11 cellular contexts compared by ENCODE assay signal in the genomic region with DNA sequence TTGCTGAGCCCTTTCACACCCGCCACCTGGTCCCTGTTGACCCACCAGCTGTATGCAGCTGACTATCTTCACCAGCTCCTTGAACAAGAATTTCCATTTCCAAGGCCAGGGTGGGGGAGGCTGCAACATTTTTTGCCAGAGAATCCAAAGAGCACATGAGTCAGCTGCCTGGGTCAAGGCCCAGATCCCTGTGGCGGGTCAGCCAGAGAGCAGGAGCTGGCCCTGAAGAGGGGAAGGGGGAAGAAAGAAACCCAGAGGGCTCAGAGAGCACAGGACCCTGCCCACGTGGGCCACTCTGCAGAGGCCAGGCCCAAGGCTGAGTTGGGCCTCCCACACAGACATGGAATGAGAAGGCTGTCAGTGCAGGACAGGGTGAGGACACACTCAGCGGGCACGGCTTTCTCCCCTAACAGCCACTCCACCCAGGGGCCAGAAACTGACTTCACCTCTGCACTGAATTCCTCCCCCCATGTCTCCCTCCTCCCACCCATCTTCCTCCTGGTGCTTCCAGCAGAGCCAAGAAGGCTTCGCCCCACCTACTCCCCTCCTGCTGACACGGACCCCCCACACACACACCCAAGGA. TPM values are rescaled to one million over a fixed set of nuclear protein-coding genes. Genes with fewer than 3 reads are reported as not detected.
DNase-seq lines count a peak whose midpoint lies in the region; ATAC-seq and TF ChIP-seq lines count a peak whose summit lies in the region.
"Had no signal": no experiment of that assay in that cellular context is flagged by ENCODE, and none has a peak within 500 bp of the region (broad histone marks: within the 10 kb centered on the region; RNA-seq: fewer than 3 reads in every experiment).

No MANE protein-coding gene starts in this region.

- no peak for TF ChIP-seq CTCF in chondrocyte (IDR thresholded peaks at IDR 0.05)
- no peak for TF ChIP-seq CTCF in liver (IDR thresholded peaks at IDR 0.05; ENCODE audit: low read depth, low read length, missing input control)
- TF ChIP-seq CTCF in suprapubic skin (IDR thresholded peaks at IDR 0.05) = no peak

- DNase-seq in HK-2 (ENCODE audit: unreplicated experiment) (peak; percentile 57), chondrocyte (ENCODE audit: low spot score) (no peak), suprapubic skin (ENCODE audit: low spot score in 2 of 2) (peak; percentile 84 to 88), CD1c-positive myeloid dendritic cell (ENCODE audit: extremely low spot score) (no peak)
- no peak for DNase-seq in activated T-cell treated with anti-CD3 and anti-CD28 coated beads, Interleukin-2, amount 50 U/mL, for 24 hours
- DNase-seq in activated T-cell treated with anti-CD3 and anti-CD28 coated beads, Interleukin-2, amount 50 U/mL, for 1 hour = no peak
- DNase-seq: erythroblast; NCI-H524 treated with DMSO at 0.1 percent for 48 hours; stimulated activated CD4-positive, alpha-beta T cell treated with anti-CD3 and anti-CD28 coated beads, Interleukin-2, amount 100 ng/mL, for 48 hours had no signal

- H3K27me3 ChIP-seq in liver (ENCODE audit: control insufficient read depth in 4 of 4, insufficient read depth in 4 of 4, low read length in 3 of 4) = no peaks in the 10 kb centered on the region
- H3K27me3 ChIP-seq in suprapubic skin = no peaks in the 10 kb centered on the region

- H3K9me3 ChIP-seq in liver (ENCODE audit: control insufficient read depth in 4 of 4, low read length in 3 of 4) (no peaks in the 10 kb centered on the region), suprapubic skin (no peaks in the 10 kb centered on the region)

- H3K36me3 Mint-ChIP-seq in chondrocyte (ENCODE audit: low read depth) = no peaks in the 10 kb centered on the region
- H3K36me3 Mint-ChIP-seq in activated T-cell treated with anti-CD3 and anti-CD28 coated beads, Interleukin-2, amount 50 U/mL, for 24 hours (ENCODE audit: low read depth) = no peaks in the 10 kb centered on the region

- 77% methylated on average over 7 of the region's 7 CpGs for WGBS in liver
- WGBS in suprapubic skin = 29% methylated on average over 6 of the region's 7 CpGs

- H3K27ac ChIP-seq in liver (ENCODE audit: low read depth in 1 of 2, low read length in 2 of 2) (no peak overlapping the region), suprapubic skin (peak overlapping the region; percentile 71)

- peak in 1 of 2 donors; percentile 10 for TF ChIP-seq RAD21 in liver (IDR thresholded peaks at IDR 0.05)

- H3K4me3 Mint-ChIP-seq in chondrocyte (ENCODE audit: unreplicated experiment) = no peak overlapping the region
- no peak overlapping the region for H3K4me3 Mint-ChIP-seq in activated T-cell treated with anti-CD3 and anti-CD28 coated beads, Interleukin-2, amount 50 U/mL, for 24 hours

- no peaks in the 10 kb centered on the region for H3K9me3 Mint-ChIP-seq in chondrocyte (ENCODE audit: low read depth)
- H3K9me3 Mint-ChIP-seq in activated T-cell treated with anti-CD3 and anti-CD28 coated beads, Interleukin-2, amount 50 U/mL, for 24 hours = no peaks in the 10 kb centered on the region

- peaks cover 0 to 4% (median 2%) of the 10 kb centered on the region in 4 donors for H3K4me1 ChIP-seq in liver (ENCODE audit: control insufficient read depth in 4 of 4, insufficient read depth in 4 of 4, low read length in 3 of 4)
- H3K4me1 ChIP-seq in suprapubic skin = peaks cover 28% of the 10 kb centered on the region

- H3K27ac Mint-ChIP-seq in chondrocyte (ENCODE audit: unreplicated experiment) = peak overlapping the region; percentile 84
- H3K27ac Mint-ChIP-seq in activated T-cell treated with anti-CD3 and anti-CD28 coated beads, Interleukin-2, amount 50 U/mL, for 24 hours = no peak overlapping the region

- peaks cover 43% of the 10 kb centered on the region for H3K4me1 Mint-ChIP-seq in chondrocyte (ENCODE audit: low read depth)
- H3K4me1 Mint-ChIP-seq in activated T-cell treated with anti-CD3 and anti-CD28 coated beads, Interleukin-2, amount 50 U/mL, for 24 hours (ENCODE audit: low read depth) = peaks cover 12% of the 10 kb centered on the region

- H3K4me3 ChIP-seq in liver (ENCODE audit: low read depth in 1 of 3, low read length in 3 of 3) = no peak overlapping the region
- no peak overlapping the region for H3K4me3 ChIP-seq in suprapubic skin

- H3K27me3 Mint-ChIP-seq in chondrocyte (ENCODE audit: low read depth) = no peaks in the 10 kb centered on the region
- no peaks in the 10 kb centered on the region for H3K27me3 Mint-ChIP-seq in activated T-cell treated with anti-CD3 and anti-CD28 coated beads, Interleukin-2, amount 50 U/mL, for 24 hours

- no peak for TF ChIP-seq EP300 in suprapubic skin (IDR thresholded peaks at IDR 0.05)

- H3K9ac ChIP-seq in liver (ENCODE audit: low read depth in 1 of 2, low read length in 2 of 2) = no peak overlapping the region

- H3K36me3 ChIP-seq in liver (ENCODE audit: control insufficient read depth in 4 of 4, insufficient read depth in 3 of 4, low read depth in 1 of 4, low read length in 3 of 4) = no peaks in the 10 kb centered on the region
- no peaks in the 10 kb centered on the region for H3K36me3 ChIP-seq in suprapubic skin

- TF ChIP-seq POLR2A in suprapubic skin (IDR thresholded peaks at IDR 0.05) = no peak

- no peak for ATAC-seq in HG03159 (IDR thresholded peaks at IDR 0.05; ENCODE audit: unreplicated experiment)

TF ChIP-seq in liver, 16 proteins besides CTCF, POLR2A, EP300 and RAD21 (continues in another document):
- TF ChIP-seq RXRA (IDR thresholded peaks at IDR 0.05) (peak; percentile 27 to 82), FOXA2 (IDR thresholded peaks at IDR 0.05) (no peak), SP1 (IDR thresholded peaks at IDR 0.05) (peak; percentile 9), HNF4G (IDR thresholded peaks at IDR 0.05) (no peak), EGR1 (IDR thresholded peaks at IDR 0.05; ENCODE audit: low read depth in 2 of 2) (peak in 1 of 2 donors; percentile 38), GABPA (IDR thresholded peaks at IDR 0.05 in 1 of 2, conservative IDR thresholded peaks at IDR 0.05 in 1 of 2) (no peak), FOXA1 (IDR thresholded peaks at IDR 0.05) (no peak), HNF4A (conservative IDR thresholded peaks at IDR 0.05) (peak in 1 of 2 donors; percentile 68), TAF1 (conservative IDR thresholded peaks at IDR 0.05) (no peak)
- TF ChIP-seq, protein P1, sequence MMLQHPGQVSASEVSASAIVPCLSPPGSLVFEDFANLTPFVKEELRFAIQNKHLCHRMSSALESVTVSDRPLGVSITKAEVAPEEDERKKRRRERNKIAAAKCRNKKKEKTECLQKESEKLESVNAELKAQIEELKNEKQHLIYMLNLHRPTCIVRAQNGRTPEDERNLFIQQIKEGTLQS (IDR thresholded peaks at IDR 0.05) = no peak
- TF ChIP-seq, protein P2, sequence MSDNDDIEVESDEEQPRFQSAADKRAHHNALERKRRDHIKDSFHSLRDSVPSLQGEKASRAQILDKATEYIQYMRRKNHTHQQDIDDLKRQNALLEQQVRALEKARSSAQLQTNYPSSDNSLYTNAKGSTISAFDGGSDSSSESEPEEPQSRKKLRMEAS (IDR thresholded peaks at IDR 0.05) = no peak
- TF ChIP-seq, protein P3, sequence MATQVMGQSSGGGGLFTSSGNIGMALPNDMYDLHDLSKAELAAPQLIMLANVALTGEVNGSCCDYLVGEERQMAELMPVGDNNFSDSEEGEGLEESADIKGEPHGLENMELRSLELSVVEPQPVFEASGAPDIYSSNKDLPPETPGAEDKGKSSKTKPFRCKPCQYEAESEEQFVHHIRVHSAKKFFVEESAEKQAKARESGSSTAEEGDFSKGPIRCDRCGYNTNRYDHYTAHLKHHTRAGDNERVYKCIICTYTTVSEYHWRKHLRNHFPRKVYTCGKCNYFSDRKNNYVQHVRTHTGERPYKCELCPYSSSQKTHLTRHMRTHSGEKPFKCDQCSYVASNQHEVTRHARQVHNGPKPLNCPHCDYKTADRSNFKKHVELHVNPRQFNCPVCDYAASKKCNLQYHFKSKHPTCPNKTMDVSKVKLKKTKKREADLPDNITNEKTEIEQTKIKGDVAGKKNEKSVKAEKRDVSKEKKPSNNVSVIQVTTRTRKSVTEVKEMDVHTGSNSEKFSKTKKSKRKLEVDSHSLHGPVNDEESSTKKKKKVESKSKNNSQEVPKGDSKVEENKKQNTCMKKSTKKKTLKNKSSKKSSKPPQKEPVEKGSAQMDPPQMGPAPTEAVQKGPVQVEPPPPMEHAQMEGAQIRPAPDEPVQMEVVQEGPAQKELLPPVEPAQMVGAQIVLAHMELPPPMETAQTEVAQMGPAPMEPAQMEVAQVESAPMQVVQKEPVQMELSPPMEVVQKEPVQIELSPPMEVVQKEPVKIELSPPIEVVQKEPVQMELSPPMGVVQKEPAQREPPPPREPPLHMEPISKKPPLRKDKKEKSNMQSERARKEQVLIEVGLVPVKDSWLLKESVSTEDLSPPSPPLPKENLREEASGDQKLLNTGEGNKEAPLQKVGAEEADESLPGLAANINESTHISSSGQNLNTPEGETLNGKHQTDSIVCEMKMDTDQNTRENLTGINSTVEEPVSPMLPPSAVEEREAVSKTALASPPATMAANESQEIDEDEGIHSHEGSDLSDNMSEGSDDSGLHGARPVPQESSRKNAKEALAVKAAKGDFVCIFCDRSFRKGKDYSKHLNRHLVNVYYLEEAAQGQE (IDR thresholded peaks at IDR 0.05) = no peak

RNA-seq across cellular contexts. Expression of a gene that starts 28.9 kb away (rescaled TPM):
- 1.4 to 12.1 TPM (median 10.9 TPM) in 3 replicates for total RNA-seq in chondrocyte
- total RNA-seq in liver = 100 to 1,000 TPM in 1 of 2 donors, 1 to 10 TPM in 1; 5.7 to 124 TPM
- 10 to 100 TPM; 27.3 to 30.0 TPM for polyA plus RNA-seq in liver
- 100 to 1,000 TPM; 135 to 264 (median 241) TPM for total RNA-seq in suprapubic skin

RNA-seq across cellular contexts. Expression of a gene that starts 33.8 kb away (rescaled TPM):
- total RNA-seq in chondrocyte (0.47 to 0.94 TPM in 2 of 3 replicates, not detected in the other), liver (not detected), suprapubic skin (not detected)
- not detected for polyA plus RNA-seq in liver

RNA-seq across cellular contexts. Expression of a gene that starts 38.7 kb away (rescaled TPM):
- total RNA-seq in chondrocyte (331 to 404 TPM (median 388 TPM) in 3 replicates), liver (10 to 100 TPM in 1 of 2 donors, 1 to 10 TPM in 1; 4.8 to 69.8 TPM), suprapubic skin (100 to 1,000 TPM in 3 of 4 donors, 10 to 100 TPM in 1; 89.3 to 229 (median 175) TPM)
- polyA plus RNA-seq in liver = 10 to 100 TPM; 16.3 to 17.1 TPM

RNA-seq across cellular contexts. Expression of a gene that starts 42.1 kb away (rescaled TPM):
- total RNA-seq in chondrocyte (6.5 to 10.8 TPM (median 8.7 TPM) in 3 replicates), liver (not detected), suprapubic skin (100 to 1,000 TPM in 1 of 4 donors, 10 to 100 TPM in 2, not detected in 1; 42.6 to 342 (median 88.0) TPM)
- polyA plus RNA-seq in liver = not detected

RNA-seq across cellular contexts. Expression of a gene that starts 46.5 kb away (rescaled TPM):
- total RNA-seq in chondrocyte (not detected in 3 replicates), liver (not detected), suprapubic skin (100 to 1,000 TPM in 1 of 4 donors, 10 to 100 TPM in 2, 1 to 10 TPM in 1; 5.1 to 107 (median 20.2) TPM)
- polyA plus RNA-seq in liver = not detected

Comparison
In these comparisons a context has a peak if more than half of its experiments do, and no peak if none do; other contexts are left out.
1. DNase-seq: peak in HK-2 (single experiment) and suprapubic skin (2 of 2); none in chondrocyte (single experiment), activated T-cell treated with anti-CD3 and anti-CD28 coated beads, Interleukin-2, amount 50 U/mL, for 24 hours (single experiment), activated T-cell treated with anti-CD3 and anti-CD28 coated beads, Interleukin-2, amount 50 U/mL, for 1 hour (single experiment) and CD1c-positive myeloid dendritic cell (single experiment).